In genomic region chr5:90410178-90410762, GRCh38 we compare ENCODE assay signal across 9 cellular contexts. TPM values are rescaled to one million over a fixed set of nuclear protein-coding genes. Genes with fewer than 3 reads are reported as not detected.
DNase-seq lines count a peak whose midpoint lies in the region; ATAC-seq and TF ChIP-seq lines count a peak whose summit lies in the region.
"Had no signal": no experiment of that assay in that cellular context is flagged by ENCODE, and none has a peak within 500 bp of the region (broad histone marks: within the 10 kb centered on the region; RNA-seq: fewer than 3 reads in every experiment).

No MANE protein-coding gene starts in this region.

- H3K4me2 ChIP-seq in H9 (ENCODE audit: insufficient read depth, insufficient read length, low read length) (peak overlapping the region; percentile 73), smooth muscle cell (peak overlapping the region; percentile 99)

- peak overlapping the region; percentile 69 for H3K27ac ChIP-seq in H9 (ENCODE audit: insufficient read length, low read depth, low read length)
- peak overlapping the region; percentile 99 for H3K27ac ChIP-seq in RWPE1
- peak overlapping the region; percentile 90 for H3K27ac ChIP-seq in smooth muscle cell (ENCODE audit: low read depth)

- peak overlapping the region; percentile 77 for H4K5ac ChIP-seq in H9 (ENCODE audit: insufficient read length, low read depth, low read length)

- no CpG with 5 or more reads among the region's 10 CpGs for WGBS in H9 (ENCODE audit: extremely low coverage, insufficient read length, low lambda C conversion rate)
- 4% methylated on average over 10 of the region's 10 CpGs for WGBS in smooth muscle cell (ENCODE audit: low lambda C conversion rate)

- H3K27me3 ChIP-seq in H9 (ENCODE audit: insufficient read depth, low read length) = no peaks in the 10 kb centered on the region
- no peaks in the 10 kb centered on the region for H3K27me3 ChIP-seq in smooth muscle cell (ENCODE audit: low read depth)

- no peaks in the 10 kb centered on the region for H3K9me3 ChIP-seq in H9 (ENCODE audit: control insufficient read depth, low read depth, low read length)
- no peaks in the 10 kb centered on the region for H3K9me3 ChIP-seq in smooth muscle cell (replicated peaks; ENCODE audit: low read depth)

- peak overlapping the region; percentile 19 for H3T11ph ChIP-seq in H9 (ENCODE audit: low read length)

- no peak overlapping the region for H4K91ac ChIP-seq in H9 (ENCODE audit: insufficient read length, low read depth, low read length)

- H3K4me3 Mint-ChIP-seq in H9 = no peak overlapping the region
- H3K4me3 Mint-ChIP-seq: central memory CD8-positive, alpha-beta T cell had no signal

- H3K36me3 Mint-ChIP-seq in H9 (ENCODE audit: insufficient read depth in 1 of 3, low read depth in 3 of 3) = peaks cover 1 to 21% (median 1%) of the 10 kb centered on the region in 3 experiments; a peak in 6 of 7 replicates

- H2AK5ac ChIP-seq in H9 (ENCODE audit: insufficient read length, low read length) = no peak overlapping the region

- H2BK12ac ChIP-seq in H9 (ENCODE audit: insufficient read length, low read depth, low read length) = no peak overlapping the region

- H2BK120ac ChIP-seq in H9 (ENCODE audit: low read depth, low read length, poor library complexity, severe bottlenecking) = no peak overlapping the region

- peak overlapping the region; percentile 99 for H3K9ac ChIP-seq in H9 (ENCODE audit: extremely low read depth, insufficient read length, low read length)
- H3K9ac ChIP-seq in smooth muscle cell (ENCODE audit: low read depth) = peak overlapping the region; percentile 92

- H3K79me2 ChIP-seq in H9 (ENCODE audit: insufficient read depth, low read length) (no peaks in the 10 kb centered on the region; the same call in 1 of the 2 replicates), smooth muscle cell (ENCODE audit: low read depth) (peaks cover 19% of the 10 kb centered on the region)

- peak overlapping the region; percentile 93 for H2BK5ac ChIP-seq in H9 (ENCODE audit: insufficient read length, low read length)

- H3K4me1 ChIP-seq in H9 (ENCODE audit: insufficient read depth, low read length) (no peaks in the 10 kb centered on the region), smooth muscle cell (ENCODE audit: low read depth) (peaks cover 38% of the 10 kb centered on the region)

- peak overlapping the region; percentile 89; the same call in 1 of the 2 replicates for H3K14ac ChIP-seq in H9 (ENCODE audit: insufficient read depth, low read length)

- peaks cover 10% of the 10 kb centered on the region for H3K23me2 ChIP-seq in H9 (ENCODE audit: insufficient read length, low read depth, low read length, poor library complexity, severe bottlenecking)

- H3K27ac Mint-ChIP-seq in H9 = no peak overlapping the region

- DNase-seq in H9 = no peak
- DNase-seq in RWPE1 (ENCODE audit: low spot score) = no peak
- peak; percentile 21 for DNase-seq in foreskin melanocyte
- no peak for DNase-seq in smooth muscle cell (lab: John Stamatoyannopoulos, UW; ENCODE audit: unreplicated experiment)
- DNase-seq in GM03348 (ENCODE audit: low spot score) = no peak
- DNase-seq in NCI-H524 (lab: John Stamatoyannopoulos, UW) = no peak
- DNase-seq in stimulated activated CD4-positive, alpha-beta T cell treated with anti-CD3 and anti-CD28 coated beads, Interleukin-2, amount 100 ng/mL, for 48 hours = no peak

- H4K8ac ChIP-seq in H9 (replicated peaks; ENCODE audit: insufficient read length, low read depth, low read length) = no peak overlapping the region

- TF ChIP-seq CTCF in H9 (conservative IDR thresholded peaks at IDR 0.05) (peak; percentile 16; the same call in 2 of the 3 replicates), RWPE1 (conservative IDR thresholded peaks at IDR 0.05; ENCODE audit: low read depth) (no peak), smooth muscle cell (IDR thresholded peaks at IDR 0.05; ENCODE audit: borderline replicate concordance, insufficient read depth, poor library complexity, severe bottlenecking) (no peak)

- CTCF ChIA-PET in RWPE1 (lab: Yijun Ruan, JAX) = interaction anchor here (0.5 to 1.1 kb wide), 3 partner anchors 90 to 194 kb away, joined by 3 read pairs; no protein-coding TSS in a partner anchor

- H3K4me3 ChIP-seq in smooth muscle cell = peak overlapping the region; percentile 78

- no peaks in the 10 kb centered on the region; a peak in 1 of 5 replicates for H3K9me3 Mint-ChIP-seq in H9
- H3K9me3 Mint-ChIP-seq: central memory CD8-positive, alpha-beta T cell had no signal

- ATAC-seq in HG02610 (IDR thresholded peaks at IDR 0.05; ENCODE audit: unreplicated experiment) = no peak

- H3K36me3 ChIP-seq in smooth muscle cell (ENCODE audit: low read depth) = no peaks in the 10 kb centered on the region

- no peak overlapping the region for H2BK20ac ChIP-seq in H9 (ENCODE audit: low read depth, low read length, poor library complexity, severe bottlenecking)

- H3K27me3 Mint-ChIP-seq in H9 (ENCODE audit: low read depth) = no peaks in the 10 kb centered on the region
- H3K27me3 Mint-ChIP-seq: central memory CD8-positive, alpha-beta T cell had no signal

- H2BK15ac ChIP-seq in H9 (ENCODE audit: low read depth, low read length) = no peak overlapping the region

- no peaks in the 10 kb centered on the region for H3F3A ChIP-seq in smooth muscle cell (ENCODE audit: low read depth)

- H3K18ac ChIP-seq in H9 (ENCODE audit: insufficient read length, low read depth, low read length) = peak overlapping the region; percentile 94

- H4K20me1 ChIP-seq in H9 (ENCODE audit: control insufficient read depth, insufficient read depth, insufficient read length) (no peaks in the 10 kb centered on the region), smooth muscle cell (ENCODE audit: low read depth) (no peaks in the 10 kb centered on the region)

- H3K56ac ChIP-seq in H9 (ENCODE audit: insufficient read length, low read depth, low read length) = peak overlapping the region; percentile 5

- POLR2A ChIA-PET in RWPE1 (lab: Yijun Ruan, JAX; ENCODE audit: low non-redundant PET) = interaction anchor here (0.6 to 1.1 kb wide), 6 partner anchors 8 to 120 kb away, joined by 3 to 11 read pairs (median 4); partner anchors contain the start of genes LYSMD3, MBLAC2 and POLR3G

- H3K4ac ChIP-seq in H9 (ENCODE audit: low read depth, low read length) = no peak overlapping the region

- H3K23ac ChIP-seq in H9 (ENCODE audit: insufficient read length, low read depth, low read length) = no peak overlapping the region

- H2AFZ ChIP-seq in H9 (ENCODE audit: low read length) (no peak overlapping the region), smooth muscle cell (ENCODE audit: low read depth) (peak overlapping the region; percentile 97)

- no peaks in the 10 kb centered on the region for H3K79me1 ChIP-seq in H9 (ENCODE audit: insufficient read depth, low read depth, low read length, poor library complexity, severe bottlenecking)

- peaks cover 16 to 18% of the 10 kb centered on the region in 2 experiments for H3K4me1 Mint-ChIP-seq in H9
- H3K4me1 Mint-ChIP-seq: central memory CD8-positive, alpha-beta T cell had no signal

RNA-seq across cellular contexts. Expression of gene CETN3, which starts 0.7 kb away (rescaled TPM):
- total RNA-seq in H9 (2021) = 31.1 and 36.3 TPM in 2 replicates
- 32.0 and 36.7 TPM in 2 replicates for total RNA-seq in smooth muscle cell
- polyA plus RNA-seq in smooth muscle cell = 28.7 and 31.6 TPM in 2 replicates
